Comparison of ENCODE assay signal across 23 cellular contexts in genomic region chr7:69670701-69671100, GRCh38.
DNase-seq lines count a peak whose midpoint lies in the region; ATAC-seq and TF ChIP-seq lines count a peak whose summit lies in the region.
"Had no signal": no experiment of that assay in that cellular context is flagged by ENCODE, and none has a peak within 500 bp of the region (broad histone marks: within the 10 kb centered on the region; RNA-seq: fewer than 3 reads in every experiment).

No MANE protein-coding gene starts in this region.

- H3K9me2 ChIP-seq in MM.1S (replicated peaks; ENCODE audit: insufficient read depth, low read length) = no peaks in the 10 kb centered on the region

- H3K27ac ChIP-seq in BLaER1 treated with 17β-estradiol and CSF1 and Interleukin-3, amounts not matched to agents 10 nM and 100 nM = no peak overlapping the region
- H3K27ac ChIP-seq in MM.1S (ENCODE audit: low read length) = no peak overlapping the region
- H3K27ac ChIP-seq: SK-N-MC, uterus, VCaP had no signal

- peaks cover 0 to 7% (median 0%) of the 10 kb centered on the region in 11 experiments; a peak in 2 of 22 replicates for H3K36me3 ChIP-seq in BLaER1 treated with 17β-estradiol and CSF1 and Interleukin-3, amounts not matched to agents 10 nM and 100 nM
- H3K36me3 ChIP-seq in MM.1S (replicated peaks; ENCODE audit: insufficient read depth, low read length) = no peaks in the 10 kb centered on the region
- H3K36me3 ChIP-seq: MG63, uterus had no signal

- H3K4me1 ChIP-seq in BLaER1 treated with 17β-estradiol and CSF1 and Interleukin-3, amounts not matched to agents 10 nM and 100 nM = peaks cover 0 to 45% (median 23%) of the 10 kb centered on the region in 10 experiments; a peak in 14 of 20 replicates
- no peaks in the 10 kb centered on the region for H3K4me1 ChIP-seq in MM.1S (ENCODE audit: low read length)

- peak; percentile 54 for ATAC-seq in sciatic nerve
- ATAC-seq: activated CD8-positive, alpha-beta memory T cell treated with anti-CD3 and anti-CD28 coated beads, Interleukin-2, amount 10 ng/mL, durations not matched to agents 7 days and 5 days; activated T-cell treated with anti-CD3 and anti-CD28 coated beads, Interleukin-2, amount 50 U/mL, for 72 hours; left colon had no signal

- peak; percentile 35 for DNase-seq in NCI-H524 treated with DMSO at 0.1 percent for 48 hours (lab: John Stamatoyannopoulos, UW)
- DNase-seq in choroid plexus epithelial cell (ENCODE audit: low read depth) = peak; percentile 41
- no peak for DNase-seq in sciatic nerve (ENCODE audit: low spot score)
- no peak for DNase-seq in MM.1S
- DNase-seq in T-helper 2 cell = no peak
- no peak for DNase-seq in germinal center (ENCODE audit: low spot score)
- DNase-seq: activated CD4-positive, alpha-beta T cell treated with anti-CD3 and anti-CD28 coated beads, Interleukin-2, amount 10 ng/mL, durations not matched to agents 24 days and 14 days; activated CD8-positive, alpha-beta memory T cell treated with anti-CD3 and anti-CD28 coated beads, Interleukin-2, amount 10 ng/mL, durations not matched to agents 7 days and 5 days; activated naive CD4-positive, alpha-beta T cell treated with Interleukin-2 at 50 U/mL for 16 hours; activated T-cell treated with anti-CD3 and anti-CD28 coated beads, Interleukin-2, amount 50 U/mL, for 72 hours; CD4-positive, alpha-beta T cell; foreskin fibroblast; left colon; mesendoderm; MG63; NCI-H1436 treated with DMSO at 0.1 percent for 48 hours; stimulated activated CD4-positive, alpha-beta T cell treated with anti-CD3 and anti-CD28 coated beads, Interleukin-2, amount 100 ng/mL, for 24 hours; substantia nigra; uterus had no signal

- no peaks in the 10 kb centered on the region for H3K79me2 ChIP-seq in MM.1S (ENCODE audit: low read length)

- H3K4me2 ChIP-seq in BLaER1 treated with 17β-estradiol and CSF1 and Interleukin-3, amounts not matched to agents 10 nM and 100 nM = peak overlapping the region in 7 of 11 experiments; percentile 13 to 41 (median 20); a peak in 4 of 22 replicates
- H3K4me2 ChIP-seq in MM.1S (ENCODE audit: low read depth, low read length) = no peak overlapping the region
- H3K4me2 ChIP-seq: smooth muscle cell had no signal

- no peak overlapping the region for H2AFZ ChIP-seq in MM.1S (ENCODE audit: low read length)

- intact Hi-C loops in sciatic nerve (cut with DNase I) = no loop called here

- H4K20me1 ChIP-seq in BLaER1 treated with 17β-estradiol and CSF1 and Interleukin-3, amounts not matched to agents 10 nM and 100 nM = peaks cover 0 to 80% (median 43%) of the 10 kb centered on the region in 11 experiments; a peak in 13 of 22 replicates
- H4K20me1 ChIP-seq in MM.1S (ENCODE audit: insufficient read depth, low read length) = no peaks in the 10 kb centered on the region

- no peaks in the 10 kb centered on the region for H3K27me3 ChIP-seq in BLaER1 treated with 17β-estradiol and CSF1 and Interleukin-3, amounts not matched to agents 10 nM and 100 nM
- H3K27me3 ChIP-seq in MM.1S (replicated peaks; ENCODE audit: insufficient read depth, low read length) = no peaks in the 10 kb centered on the region
- H3K27me3 ChIP-seq: MG63, uterus had no signal

- no peak overlapping the region for H3K9ac ChIP-seq in BLaER1 treated with 17β-estradiol and CSF1 and Interleukin-3, amounts not matched to agents 10 nM and 100 nM
- H3K9ac ChIP-seq in MM.1S (ENCODE audit: low read length) = no peak overlapping the region

- H3K9me3 ChIP-seq in BLaER1 treated with 17β-estradiol and CSF1 and Interleukin-3, amounts not matched to agents 10 nM and 100 nM (replicated peaks in 1 of 11) = no peaks in the 10 kb centered on the region
- no peaks in the 10 kb centered on the region for H3K9me3 ChIP-seq in MM.1S (replicated peaks; ENCODE audit: insufficient read depth, low read length)
- H3K9me3 ChIP-seq: MG63, uterus had no signal

- no peaks in the 10 kb centered on the region for H3F3A ChIP-seq in MM.1S (ENCODE audit: insufficient read depth, low read length)

- H3K4me3 ChIP-seq in BLaER1 treated with 17β-estradiol and CSF1 and Interleukin-3, amounts not matched to agents 10 nM and 100 nM = no peak overlapping the region
- no peak overlapping the region for H3K4me3 ChIP-seq in choroid plexus epithelial cell (ENCODE audit: low read depth, low read length)
- no peak overlapping the region for H3K4me3 ChIP-seq in MM.1S (ENCODE audit: low read length)
- H3K4me3 ChIP-seq: MG63, SK-N-MC, smooth muscle cell, uterus had no signal

- TF ChIP-seq CTCF in choroid plexus epithelial cell (conservative IDR thresholded peaks at IDR 0.05; ENCODE audit: low read depth, low read length) (no peak), MM.1S (IDR thresholded peaks at IDR 0.05; ENCODE audit: low read length) (no peak)

Comparison
In these comparisons a context has a peak if more than half of its experiments do, and no peak if none do; other contexts are left out.
1. DNase-seq: peak in NCI-H524 treated with DMSO at 0.1 percent for 48 hours (single experiment) and choroid plexus epithelial cell (single experiment); none in sciatic nerve (single experiment), MM.1S (single experiment), T-helper 2 cell (0 of 5) and germinal center (single experiment).